34 cellular contexts compared by ENCODE assay signal in the genomic region with DNA sequence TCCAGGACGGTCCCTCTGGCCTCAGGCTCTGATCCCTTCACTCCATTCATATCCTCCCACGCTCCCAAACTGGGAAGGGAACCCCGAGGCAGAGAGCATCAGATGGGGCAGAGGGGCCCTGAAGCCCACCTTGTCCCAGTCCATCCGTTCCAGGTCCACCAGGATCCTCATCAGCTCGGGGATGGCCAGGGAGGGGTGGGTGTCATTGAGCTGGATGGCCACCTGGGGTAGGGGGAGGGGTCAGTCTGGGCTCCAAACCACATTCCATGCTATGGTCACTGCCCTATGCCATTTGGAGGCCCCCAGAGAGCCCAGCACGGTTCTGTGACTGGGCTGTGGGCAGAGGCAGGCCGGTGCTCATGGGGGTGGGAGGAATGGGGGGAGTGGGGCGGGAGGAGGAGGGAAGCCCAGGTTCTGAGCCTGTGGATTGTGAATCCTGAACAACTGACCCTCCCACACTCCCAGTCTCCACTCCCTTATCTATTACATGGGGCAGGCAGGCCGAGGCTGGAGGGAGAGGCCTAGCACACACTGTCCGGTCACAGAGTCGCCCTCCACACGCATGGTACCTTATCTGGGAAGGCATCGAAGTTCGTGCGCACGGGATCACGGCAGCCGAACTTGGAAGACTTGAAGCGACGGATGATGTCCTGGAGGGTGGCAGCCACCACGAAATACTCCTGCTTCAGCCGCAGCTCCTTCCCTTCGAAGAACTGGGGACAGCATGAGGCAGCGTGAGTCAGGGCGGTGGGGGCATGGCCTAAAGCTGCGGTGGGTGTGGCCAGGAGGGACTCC. TPM values are rescaled to one million over a fixed set of nuclear protein-coding genes. Genes with fewer than 3 reads are reported as not detected.
DNase-seq lines count a peak whose midpoint lies in the region; ATAC-seq, FAIRE-seq and TF ChIP-seq lines count a peak whose summit lies in the region.
"Had no signal": no experiment of that assay in that cellular context is flagged by ENCODE, and none has a peak within 500 bp of the region (broad histone marks: within the 10 kb centered on the region; RNA-seq: fewer than 3 reads in every experiment).

No MANE protein-coding gene starts in this region.

- no peaks in the 10 kb centered on the region for H3K79me2 ChIP-seq in osteoblast (ENCODE audit: insufficient read depth, low read length)

- H3K4me1 ChIP-seq in left ventricle myocardium inferior (peaks cover 17% of the 10 kb centered on the region), esophagus muscularis mucosa (peaks cover 7 to 25% (median 18%) of the 10 kb centered on the region in 4 donors), osteoblast (ENCODE audit: insufficient read depth, low read length) (peaks cover 2% of the 10 kb centered on the region), aorta (ENCODE audit: control insufficient read depth in 1 of 2, insufficient read depth in 2 of 2, low read length in 2 of 2) (no peaks in the 10 kb centered on the region)
- H3K4me1 ChIP-seq: A549 had no signal

- intact Hi-C loops in Right ventricle myocardium superior (cut with DNase I) (no loop called here), left ventricle myocardium inferior (cut with micrococcal nuclease) (no loop called here), esophagus muscularis mucosa (cut with DNase I) (no loop called here), aorta (cut with DNase I) (no loop called here)
- intact Hi-C loops in activated T-helper 2 cell treated with anti-CD3 and anti-CD28 coated beads, Interferon-gamma antibody, Interleukin-2, Interleukin-4, amounts not matched to agents 10 μg/mL and 5 μg/mL and 100 μg/mL, durations not matched to agents 14 hours and 24 hours and 36 hours (cut with micrococcal nuclease) = no loop called here

- no peaks in the 10 kb centered on the region for H4K20me1 ChIP-seq in osteoblast (ENCODE audit: insufficient read depth, low read length)

- H3K4me1 Mint-ChIP-seq in activated T-helper 2 cell treated with anti-CD3 and anti-CD28 coated beads, Interferon-gamma antibody, Interleukin-2, Interleukin-4, amounts not matched to agents 10 μg/mL and 5 μg/mL and 100 μg/mL, durations not matched to agents 14 hours and 24 hours and 36 hours (ENCODE audit: low read depth) = peaks cover 5% of the 10 kb centered on the region

- TF ChIP-seq POLR2A in esophagus muscularis mucosa (IDR thresholded peaks at IDR 0.05; ENCODE audit: low read depth) = no peak
- TF ChIP-seq POLR2A in GM12892 (IDR thresholded peaks at IDR 0.05; ENCODE audit: low read depth, low read length) = no peak

- H3K9me3 ChIP-seq in left ventricle myocardium inferior (replicated peaks) (no peaks in the 10 kb centered on the region), esophagus muscularis mucosa (no peaks in the 10 kb centered on the region), osteoblast (ENCODE audit: low read depth, low read length) (no peaks in the 10 kb centered on the region), aorta (ENCODE audit: control insufficient read depth, low read length) (no peaks in the 10 kb centered on the region)
- H3K9me3 ChIP-seq: A549, thoracic aorta, vagina had no signal

- H2AFZ ChIP-seq in osteoblast (ENCODE audit: low read length) = no peak overlapping the region
- H2AFZ ChIP-seq: GM23248 had no signal

- H3K36me3 ChIP-seq in left ventricle myocardium inferior = peaks cover 42% of the 10 kb centered on the region
- H3K36me3 ChIP-seq in esophagus muscularis mucosa = peaks cover 11 to 48% (median 45%) of the 10 kb centered on the region in 4 donors
- no peaks in the 10 kb centered on the region for H3K36me3 ChIP-seq in osteoblast (ENCODE audit: insufficient read depth, low read length)
- H3K36me3 ChIP-seq in aorta (ENCODE audit: control insufficient read depth in 1 of 2, insufficient read depth in 2 of 2, low read length in 1 of 2) = no peaks in the 10 kb centered on the region
- H3K36me3 ChIP-seq: thoracic aorta, vagina had no signal

- no peak overlapping the region for H3K27ac ChIP-seq in left ventricle myocardium inferior (replicated peaks)
- H3K27ac ChIP-seq in esophagus muscularis mucosa (replicated peaks in 1 of 4) = peak overlapping the region in 3 of 4 donors; percentile 45 to 58 (median 55)
- no peak overlapping the region for H3K27ac ChIP-seq in osteoblast (ENCODE audit: low read depth, low read length)
- H3K27ac ChIP-seq in aorta (ENCODE audit: low read depth in 1 of 2, low read length in 2 of 2) = no peak overlapping the region
- H3K27ac ChIP-seq: A549, GM23248, thoracic aorta, vagina had no signal

- H3K9me3 Mint-ChIP-seq in activated T-helper 2 cell treated with anti-CD3 and anti-CD28 coated beads, Interferon-gamma antibody, Interleukin-2, Interleukin-4, amounts not matched to agents 10 μg/mL and 5 μg/mL and 100 μg/mL, durations not matched to agents 14 hours and 24 hours and 36 hours = no peaks in the 10 kb centered on the region
- H3K9me3 Mint-ChIP-seq: activated CD8-positive, alpha-beta T cell treated with anti-CD3 and anti-CD28 coated beads for 36 hours; activated naive CD4-positive, alpha-beta T cell treated with anti-CD3 and anti-CD28 coated beads, Interleukin-2, amount 50 U/mL, for 24 hours; CD8-positive, alpha-beta T cell; natural killer cell treated with Interleukin-12 subunit alpha and Interleukin-12 subunit beta and Interleukin-15 and Interleukin-18, amount 100 ng/mL, for 72 hours; stimulated activated naive CD8-positive, alpha-beta T cell treated with anti-CD3 and anti-CD28 coated beads, Interleukin-15, Interleukin-2, amounts not matched to agents 100 ng/mL and 50 ng/mL, for 24 hours had no signal

- no peak overlapping the region for H3K4me2 ChIP-seq in osteoblast (ENCODE audit: insufficient read depth, low read length)
- H3K4me2 ChIP-seq: A549 had no signal

- H3K4me3 Mint-ChIP-seq in activated T-helper 2 cell treated with anti-CD3 and anti-CD28 coated beads, Interferon-gamma antibody, Interleukin-2, Interleukin-4, amounts not matched to agents 10 μg/mL and 5 μg/mL and 100 μg/mL, durations not matched to agents 14 hours and 24 hours and 36 hours (ENCODE audit: low read depth) = no peak overlapping the region
- H3K4me3 Mint-ChIP-seq: activated CD8-positive, alpha-beta T cell treated with anti-CD3 and anti-CD28 coated beads for 36 hours; activated naive CD4-positive, alpha-beta T cell treated with anti-CD3 and anti-CD28 coated beads, Interleukin-2, amount 50 U/mL, for 24 hours; CD8-positive, alpha-beta T cell; natural killer cell treated with Interleukin-12 subunit alpha and Interleukin-12 subunit beta and Interleukin-15 and Interleukin-18, amount 100 ng/mL, for 72 hours; stimulated activated naive CD8-positive, alpha-beta T cell treated with anti-CD3 and anti-CD28 coated beads, Interleukin-15, Interleukin-2, amounts not matched to agents 100 ng/mL and 50 ng/mL, for 24 hours had no signal

- no peaks in the 10 kb centered on the region for H3K27me3 Mint-ChIP-seq in activated T-helper 2 cell treated with anti-CD3 and anti-CD28 coated beads, Interferon-gamma antibody, Interleukin-2, Interleukin-4, amounts not matched to agents 10 μg/mL and 5 μg/mL and 100 μg/mL, durations not matched to agents 14 hours and 24 hours and 36 hours (ENCODE audit: low read depth)
- H3K27me3 Mint-ChIP-seq: activated CD8-positive, alpha-beta T cell treated with anti-CD3 and anti-CD28 coated beads for 36 hours; activated naive CD4-positive, alpha-beta T cell treated with anti-CD3 and anti-CD28 coated beads, Interleukin-2, amount 50 U/mL, for 24 hours; natural killer cell treated with Interleukin-12 subunit alpha and Interleukin-12 subunit beta and Interleukin-15 and Interleukin-18, amount 100 ng/mL, for 72 hours; stimulated activated naive CD8-positive, alpha-beta T cell treated with anti-CD3 and anti-CD28 coated beads, Interleukin-15, Interleukin-2, amounts not matched to agents 100 ng/mL and 50 ng/mL, for 24 hours had no signal

- ATAC-seq in Right ventricle myocardium superior (ENCODE audit: poor library complexity) = no peak
- ATAC-seq in aorta (ENCODE audit: low FRiP score) = no peak
- ATAC-seq: A549; activated CD8-positive, alpha-beta T cell treated with anti-CD3 and anti-CD28 coated beads for 36 hours; CD8-positive, alpha-beta T cell; PC-3 had no signal

- DNase-seq in Right ventricle myocardium superior = peak; percentile 18
- no peak for DNase-seq in left ventricle myocardium inferior
- no peak for DNase-seq in esophagus muscularis mucosa (ENCODE audit: extremely low spot score)
- DNase-seq in osteoblast (ENCODE audit: insufficient read length, low spot score, missing footprints) = peak; percentile 66
- peak; percentile 32 to 68 for DNase-seq in aorta
- no peak for DNase-seq in NCI-H82 treated with DMSO at 0.1 percent for 48 hours (lab: John Stamatoyannopoulos, UW; ENCODE audit: unreplicated experiment)
- no peak for DNase-seq in GM12892 (ENCODE audit: insufficient read length)
- DNase-seq in activated T-helper 2 cell treated with anti-CD3 and anti-CD28 coated beads, Interferon-gamma antibody, Interleukin-2, Interleukin-4, amounts not matched to agents 10 μg/mL and 5 μg/mL and 100 μg/mL, durations not matched to agents 14 hours and 24 hours and 36 hours (ENCODE audit: low spot score) = no peak
- DNase-seq: activated CD4-positive, alpha-beta T cell treated with anti-CD3 and anti-CD28 coated beads for 1 hour; activated CD8-positive, alpha-beta T cell treated with anti-CD3 and anti-CD28 coated beads for 36 hours; anterior cingulate cortex; CD8-positive, alpha-beta T cell; effector CD4-positive, alpha-beta T cell; GM23248; NCI-H1048; NCI-H187 treated with DMSO at 0.1 percent for 48 hours; NCI-H510A treated with DMSO at 0.1 percent for 48 hours; NK-92 treated with Interleukin-12 subunit alpha and Interleukin-12 subunit beta, amount 100 ng/mL, for 24 hours; PC-3; SHP77; small intestine had no signal

- H3K4me3 ChIP-seq in left ventricle myocardium inferior (no peak overlapping the region), esophagus muscularis mucosa (no peak overlapping the region), osteoblast (ENCODE audit: insufficient read depth, low read length) (no peak overlapping the region), aorta (ENCODE audit: low read length in 2 of 2) (no peak overlapping the region)
- H3K4me3 ChIP-seq: A549, GM23248, lung, thoracic aorta, vagina had no signal

- no peak for FAIRE-seq in GM12892 (lab: Jason Lieb, UNC)
- FAIRE-seq: A549, bronchial epithelial cell, colon, HTR-8/SVneo, keratinocyte, small intestine had no signal

- no peak overlapping the region for H3K27ac Mint-ChIP-seq in activated T-helper 2 cell treated with anti-CD3 and anti-CD28 coated beads, Interferon-gamma antibody, Interleukin-2, Interleukin-4, amounts not matched to agents 10 μg/mL and 5 μg/mL and 100 μg/mL, durations not matched to agents 14 hours and 24 hours and 36 hours
- H3K27ac Mint-ChIP-seq: activated CD8-positive, alpha-beta T cell treated with anti-CD3 and anti-CD28 coated beads for 36 hours; activated naive CD4-positive, alpha-beta T cell treated with anti-CD3 and anti-CD28 coated beads, Interleukin-2, amount 50 U/mL, for 24 hours; CD8-positive, alpha-beta T cell; natural killer cell treated with Interleukin-12 subunit alpha and Interleukin-12 subunit beta and Interleukin-15 and Interleukin-18, amount 100 ng/mL, for 72 hours; stimulated activated naive CD8-positive, alpha-beta T cell treated with anti-CD3 and anti-CD28 coated beads, Interleukin-15, Interleukin-2, amounts not matched to agents 100 ng/mL and 50 ng/mL, for 24 hours had no signal

- WGBS in esophagus muscularis mucosa = 87% methylated on average over 26 of the region's 26 CpGs
- 84 to 86% methylated on average over 26 of the region's 26 CpGs for WGBS in aorta, 2 donors

- no peak for TF ChIP-seq EP300 in esophagus muscularis mucosa (IDR thresholded peaks at IDR 0.05)

- TF ChIP-seq CTCF in left ventricle myocardium inferior (IDR thresholded peaks at IDR 0.05; ENCODE audit: borderline replicate concordance) (no peak), esophagus muscularis mucosa (IDR thresholded peaks at IDR 0.05) (no peak), osteoblast (IDR thresholded peaks at IDR 0.05; ENCODE audit: extremely low read depth, low read depth, low read length) (no peak)

- H3K27me3 ChIP-seq in left ventricle myocardium inferior (ENCODE audit: low read depth) (no peaks in the 10 kb centered on the region), esophagus muscularis mucosa (no peaks in the 10 kb centered on the region), osteoblast (ENCODE audit: insufficient read depth, low read length) (no peaks in the 10 kb centered on the region), aorta (ENCODE audit: control insufficient read depth in 1 of 2, insufficient read depth in 2 of 2, low read length in 1 of 2) (no peaks in the 10 kb centered on the region)
- H3K27me3 ChIP-seq: vagina had no signal

- peaks cover 34% of the 10 kb centered on the region for H3K36me3 Mint-ChIP-seq in activated T-helper 2 cell treated with anti-CD3 and anti-CD28 coated beads, Interferon-gamma antibody, Interleukin-2, Interleukin-4, amounts not matched to agents 10 μg/mL and 5 μg/mL and 100 μg/mL, durations not matched to agents 14 hours and 24 hours and 36 hours (ENCODE audit: low read depth)
- H3K36me3 Mint-ChIP-seq: natural killer cell treated with Interleukin-12 subunit alpha and Interleukin-12 subunit beta and Interleukin-15 and Interleukin-18, amount 100 ng/mL, for 72 hours had no signal

RNA-seq across cellular contexts. Expression of gene PYGM, which starts 5.5 kb away (rescaled TPM):
- total RNA-seq in Right ventricle myocardium superior (183 TPM), left ventricle myocardium inferior (89.5 TPM), esophagus muscularis mucosa (10 to 100 TPM; 18.4 to 57.2 (median 26.3) TPM), osteoblast (0.29 and 0.36 TPM in 2 replicates), aorta (10 to 100 TPM; 11.5 to 12.9 TPM)
- polyA plus RNA-seq in aorta = 10 to 100 TPM in 1 of 2 donors, 1 to 10 TPM in 1; 1.9 to 12.5 TPM
- polyA plus RNA-seq in GM12892 (2012; ENCODE audit: missing spikeins) = 0.70 TPM
- total RNA-seq in activated T-helper 2 cell treated with anti-CD3 and anti-CD28 coated beads, Interferon-gamma antibody, Interleukin-2, Interleukin-4, amounts not matched to agents 10 μg/mL and 5 μg/mL and 100 μg/mL, durations not matched to agents 14 hours and 24 hours and 36 hours = 1.9 and 2.0 TPM in 2 replicates
- total RNA-seq: Daoy, glomerular endothelial cell, GM23248 had no signal
- polyA plus RNA-seq: GM23248 had no signal

RNA-seq across cellular contexts. Expression of gene RASGRP2, which starts 10.4 kb away (rescaled TPM):
- total RNA-seq in Right ventricle myocardium superior (38.4 TPM), left ventricle myocardium inferior (21.1 TPM), esophagus muscularis mucosa (10 to 100 TPM; 32.8 to 72.8 (median 34.9) TPM), osteoblast (0.29 TPM in 1 of 2 replicates, not detected in the other), aorta (10 to 100 TPM; 44.7 to 52.6 TPM)
- polyA plus RNA-seq in aorta = 100 to 1,000 TPM in 1 of 2 donors, 10 to 100 TPM in 1; 20.8 to 152 TPM
- 2.4 TPM for polyA plus RNA-seq in GM12892 (2012; ENCODE audit: missing spikeins)
- total RNA-seq in activated T-helper 2 cell treated with anti-CD3 and anti-CD28 coated beads, Interferon-gamma antibody, Interleukin-2, Interleukin-4, amounts not matched to agents 10 μg/mL and 5 μg/mL and 100 μg/mL, durations not matched to agents 14 hours and 24 hours and 36 hours = 19.6 and 20.9 TPM in 2 replicates
- total RNA-seq: bronchial epithelial cell, Daoy, GM23248, PC-3 had no signal

RNA-seq across cellular contexts. Expression of gene SF1, which starts 24.0 kb away (rescaled TPM):
- total RNA-seq in Right ventricle myocardium superior (182 TPM), left ventricle myocardium inferior (188 TPM), esophagus muscularis mucosa (100 to 1,000 TPM; 199 to 285 (median 234) TPM), osteoblast (114 and 130 TPM in 2 replicates), aorta (100 to 1,000 TPM; 267 to 322 TPM)
- 100 to 1,000 TPM in 1 of 2 donors, 10 to 100 TPM in 1; 46.6 to 136 TPM for polyA plus RNA-seq in aorta
- 146 TPM for polyA plus RNA-seq in GM12892 (2012; ENCODE audit: missing spikeins)
- 460 and 461 TPM in 2 replicates for total RNA-seq in activated T-helper 2 cell treated with anti-CD3 and anti-CD28 coated beads, Interferon-gamma antibody, Interleukin-2, Interleukin-4, amounts not matched to agents 10 μg/mL and 5 μg/mL and 100 μg/mL, durations not matched to agents 14 hours and 24 hours and 36 hours

RNA-seq across cellular contexts. Expression of gene NRXN2, which starts 31.3 kb away (rescaled TPM):
- total RNA-seq in Right ventricle myocardium superior (0.86 TPM), left ventricle myocardium inferior (0.71 TPM), esophagus muscularis mucosa (10 to 100 TPM in 1 of 4 donors, 1 to 10 TPM in 3; 2.1 to 12.9 (median 4.3) TPM), osteoblast (62.5 and 90.1 TPM in 2 replicates), aorta (10 to 100 TPM; 21.6 to 35.9 TPM)
- polyA plus RNA-seq in aorta = 1 to 10 TPM; 2.6 to 9.6 TPM
- polyA plus RNA-seq in GM12892 (2012; ENCODE audit: missing spikeins) = 0.36 TPM
- 0.05 TPM in 1 of 2 replicates, not detected in the other for total RNA-seq in activated T-helper 2 cell treated with anti-CD3 and anti-CD28 coated beads, Interferon-gamma antibody, Interleukin-2, Interleukin-4, amounts not matched to agents 10 μg/mL and 5 μg/mL and 100 μg/mL, durations not matched to agents 14 hours and 24 hours and 36 hours
- total RNA-seq: bronchial epithelial cell, glomerular endothelial cell, PC-3 had no signal
- polyA plus RNA-seq: keratinocyte had no signal

RNA-seq across cellular contexts. Expression of gene MAP4K2, which starts 48.7 kb away (rescaled TPM):
- total RNA-seq in Right ventricle myocardium superior (7.7 TPM), left ventricle myocardium inferior (7.5 TPM), esophagus muscularis mucosa (10 to 100 TPM; 11.1 to 25.0 (median 17.1) TPM), osteoblast (6.2 and 9.8 TPM in 2 replicates), aorta (10 to 100 TPM; 10.7 to 11.5 TPM)
- polyA plus RNA-seq in aorta = 10 to 100 TPM in 1 of 2 donors, 1 to 10 TPM in 1; 5.4 to 29.6 TPM
- 27.8 TPM for polyA plus RNA-seq in GM12892 (2012; ENCODE audit: missing spikeins)
- 72.1 and 77.5 TPM in 2 replicates for total RNA-seq in activated T-helper 2 cell treated with anti-CD3 and anti-CD28 coated beads, Interferon-gamma antibody, Interleukin-2, Interleukin-4, amounts not matched to agents 10 μg/mL and 5 μg/mL and 100 μg/mL, durations not matched to agents 14 hours and 24 hours and 36 hours

Comparison
In these comparisons a context has a peak if more than half of its experiments do, and no peak if none do; other contexts are left out.
1. DNase-seq: peak in Right ventricle myocardium superior (single experiment), osteoblast (single experiment) and aorta (2 of 2); none in left ventricle myocardium inferior (single experiment), esophagus muscularis mucosa (single experiment), NCI-H82 treated with DMSO at 0.1 percent for 48 hours (single experiment), GM12892 (single experiment) and activated T-helper 2 cell treated with anti-CD3 and anti-CD28 coated beads, Interferon-gamma antibody, Interleukin-2, Interleukin-4, amounts not matched to agents 10 μg/mL and 5 μg/mL and 100 μg/mL, durations not matched to agents 14 hours and 24 hours and 36 hours (single experiment).
2. H3K27ac ChIP-seq: peak in esophagus muscularis mucosa (3 of 4); none in left ventricle myocardium inferior (single experiment), osteoblast (single experiment) and aorta (0 of 2).
3. RNA of gene RASGRP2, which starts 10.4 kb away (total RNA-seq): 44.7 to 52.6 TPM in aorta, 38.4 TPM in Right ventricle myocardium superior (single experiment), 32.8 to 72.8 TPM in esophagus muscularis mucosa, 21.1 TPM in left ventricle myocardium inferior (single experiment) and 19.6 to 20.9 TPM in activated T-helper 2 cell treated with anti-CD3 and anti-CD28 coated beads, Interferon-gamma antibody, Interleukin-2, Interleukin-4, amounts not matched to agents 10 μg/mL and 5 μg/mL and 100 μg/mL, durations not matched to agents 14 hours and 24 hours and 36 hours; 0.29 TPM in osteoblast; every median in the first group is over 10 times any median in the second.